In genomic region chr3:5666455-5666854, GRCh38 we compare ENCODE assay signal across 1 cellular context.
TF ChIP-seq lines count a peak whose summit lies in the region.

No MANE protein-coding gene starts in this region.

TF ChIP-seq in K562, 482 proteins besides CTCF, POLR2A, EP300 and RAD21 (continued from another document and continues in another):
- TF ChIP-seq BCLAF1 (IDR thresholded peaks at IDR 0.05; ENCODE audit: borderline replicate concordance in 1 of 2, control insufficient read depth in 1 of 2, low read depth in 2 of 2, low read length in 1 of 2): no peak
- TF ChIP-seq KLF10 (CRISPR knock-in tag; IDR thresholded peaks at IDR 0.05): no peak
- no peak for TF ChIP-seq CEBPB (tag; IDR thresholded peaks at IDR 0.05)
- TF ChIP-seq CBX3 (IDR thresholded peaks at IDR 0.05; ENCODE audit: borderline replicate concordance in 1 of 2, low read length in 2 of 2): peak in 1 of 2 experiments; percentile 84; a peak in 2 of 3 replicates
- TF ChIP-seq ZBTB12 (CRISPR knock-in tag; IDR thresholded peaks at IDR 0.05): no peak
- TF ChIP-seq ZNF699 (CRISPR knock-in tag; IDR thresholded peaks at IDR 0.05; ENCODE audit: insufficient replicate concordance): no peak
- no peak for TF ChIP-seq ESRRB (CRISPR knock-in tag; IDR thresholded peaks at IDR 0.05; ENCODE audit: borderline replicate concordance)
- TF ChIP-seq RERE (CRISPR knock-in tag; IDR thresholded peaks at IDR 0.05; ENCODE audit: borderline replicate concordance): no peak
- no peak for TF ChIP-seq PRMT5 (CRISPR knock-in tag; IDR thresholded peaks at IDR 0.05)
- TF ChIP-seq UBTF (IDR thresholded peaks at IDR 0.05; ENCODE audit: borderline replicate concordance in 1 of 2, low read depth in 2 of 2, low read length in 2 of 2): no peak
- no peak for TF ChIP-seq IRF9 (tag; IDR thresholded peaks at IDR 0.05)
- TF ChIP-seq MEF2D (tag; conservative IDR thresholded peaks at IDR 0.05; ENCODE audit: low read depth): no peak
- no peak for TF ChIP-seq ZNF551 (CRISPR knock-in tag; IDR thresholded peaks at IDR 0.05)
- TF ChIP-seq ZBTB9 (CRISPR knock-in tag; IDR thresholded peaks at IDR 0.05): no peak
- peak in 1 of 2 experiments; percentile 59 for TF ChIP-seq E2F6 (IDR thresholded peaks at IDR 0.05; ENCODE audit: borderline replicate concordance in 1 of 2, extremely low read depth in 1 of 2, insufficient read depth in 1 of 2, insufficient read length in 1 of 2, low read depth in 1 of 2, low read length in 1 of 2, poor library complexity in 1 of 2, severe bottlenecking in 1 of 2)
- no peak for TF ChIP-seq ZNF175 (CRISPR knock-in tag; IDR thresholded peaks at IDR 0.05; ENCODE audit: low read depth)
- no peak for TF ChIP-seq FOXK1 (CRISPR knock-in tag; IDR thresholded peaks at IDR 0.05; ENCODE audit: borderline replicate concordance)
- TF ChIP-seq SRF (CRISPR knock-in tag; IDR thresholded peaks at IDR 0.05): no peak
- TF ChIP-seq TAF15 (IDR thresholded peaks at IDR 0.05; ENCODE audit: low read depth, low read length): no peak
- peak; percentile 62 for TF ChIP-seq MGA (IDR thresholded peaks at IDR 0.05)
- TF ChIP-seq L3MBTL2 (IDR thresholded peaks at IDR 0.05): peak; percentile 60; the same call in 1 of the 2 replicates
